ENCODE assay signal across 12 cellular contexts in genomic region chr19:4671182-4671851, GRCh38. TPM values are rescaled to one million over a fixed set of nuclear protein-coding genes. Genes with fewer than 3 reads are reported as not detected.
DNase-seq lines count a peak whose midpoint lies in the region; ATAC-seq and TF ChIP-seq lines count a peak whose summit lies in the region.
"Had no signal": no experiment of that assay in that cellular context is flagged by ENCODE, and none has a peak within 500 bp of the region (broad histone marks: within the 10 kb centered on the region; RNA-seq: fewer than 3 reads in every experiment).

No MANE protein-coding gene starts in this region.

- no peak for ATAC-seq in GM19467 (IDR thresholded peaks at IDR 0.05; ENCODE audit: unreplicated experiment)
- no peak for ATAC-seq in HG03039 (IDR thresholded peaks at IDR 0.05; ENCODE audit: unreplicated experiment)

- no peak overlapping the region for H2AFZ ChIP-seq in neural progenitor cell (replicated peaks)

- peak overlapping the region; percentile 33 for H3K27ac Mint-ChIP-seq in Calu3 (ENCODE audit: unreplicated experiment)
- no peak overlapping the region for H3K27ac Mint-ChIP-seq in neural progenitor cell

- H3F3A ChIP-seq in neural progenitor cell (ENCODE audit: low read depth): peaks cover 27% of the 10 kb centered on the region

- H3K4me3 ChIP-seq in esophagus muscularis mucosa (no peak overlapping the region), neural progenitor cell (no peak overlapping the region), foreskin fibroblast (ENCODE audit: low read depth in 1 of 2, low read length in 2 of 2) (no peak overlapping the region)

- H3K9ac ChIP-seq in neural progenitor cell: no peak overlapping the region

- no peak for TF ChIP-seq EP300 in esophagus muscularis mucosa (IDR thresholded peaks at IDR 0.05)

- H3K36me3 ChIP-seq in esophagus muscularis mucosa (peaks cover 7 to 41% (median 37%) of the 10 kb centered on the region in 4 donors), neural progenitor cell (no peaks in the 10 kb centered on the region)

- TF ChIP-seq CTCF in Calu3 (IDR thresholded peaks at IDR 0.05; ENCODE audit: unreplicated experiment): no peak
- no peak for TF ChIP-seq CTCF in RWPE1 (conservative IDR thresholded peaks at IDR 0.05; ENCODE audit: low read depth)
- TF ChIP-seq CTCF in esophagus muscularis mucosa (IDR thresholded peaks at IDR 0.05): no peak
- no peak for TF ChIP-seq CTCF in neural progenitor cell (IDR thresholded peaks at IDR 0.05)
- no peak for TF ChIP-seq CTCF in foreskin fibroblast (IDR thresholded peaks at IDR 0.05; ENCODE audit: low read depth, low read length)

- peak overlapping the region; percentile 83 for H3K4me3 Mint-ChIP-seq in Calu3 (ENCODE audit: low read depth, unreplicated experiment)
- H3K4me3 Mint-ChIP-seq in neural progenitor cell: peak overlapping the region; percentile 84
- H3K4me3 Mint-ChIP-seq: dendritic cell treated with granulocyte-macrophage colony-stimulating factor and Interleukin-4, amounts not matched to agents 40 ng/mL and 50 ng/mL, for 4 days had no signal

- WGBS in esophagus muscularis mucosa: 68% methylated on average over 10 of the region's 10 CpGs

- DNase-seq in Calu3 (no peak), RWPE1 (ENCODE audit: low spot score) (no peak), esophagus muscularis mucosa (ENCODE audit: extremely low spot score) (no peak), neural progenitor cell (ENCODE audit: low spot score) (no peak), DMS79 treated with DMSO at 0.1 percent for 48 hours (lab: John Stamatoyannopoulos, UW) (no peak), foreskin fibroblast (no peak)
- DNase-seq: activated T-cell treated with anti-CD3 and anti-CD28 coated beads for 4 hours, DMS79, NCI-H748 treated with DMSO at 0.1 percent for 48 hours had no signal

- no peaks in the 10 kb centered on the region for H3K27me3 Mint-ChIP-seq in Calu3 (ENCODE audit: unreplicated experiment)
- peaks cover 4% of the 10 kb centered on the region for H3K27me3 Mint-ChIP-seq in neural progenitor cell (ENCODE audit: insufficient read depth, low read depth)
- H3K27me3 Mint-ChIP-seq: dendritic cell treated with granulocyte-macrophage colony-stimulating factor and Interleukin-4, amounts not matched to agents 40 ng/mL and 50 ng/mL, for 4 days had no signal

- H3K4me1 Mint-ChIP-seq in Calu3 (ENCODE audit: low read depth, unreplicated experiment) (no peaks in the 10 kb centered on the region), neural progenitor cell (peaks cover 30% of the 10 kb centered on the region)

- POLR2A ChIA-PET in RWPE1 (lab: Yijun Ruan, JAX; ENCODE audit: low non-redundant PET): no interaction called here

- H3K9me3 Mint-ChIP-seq in Calu3 (ENCODE audit: low read depth, unreplicated experiment): no peaks in the 10 kb centered on the region
- no peaks in the 10 kb centered on the region for H3K9me3 Mint-ChIP-seq in neural progenitor cell
- H3K9me3 Mint-ChIP-seq: dendritic cell treated with granulocyte-macrophage colony-stimulating factor and Interleukin-4, amounts not matched to agents 40 ng/mL and 50 ng/mL, for 4 days had no signal

- H3K4me1 ChIP-seq in esophagus muscularis mucosa: peaks cover 15 to 27% (median 26%) of the 10 kb centered on the region in 4 donors
- H3K4me1 ChIP-seq in neural progenitor cell: peaks cover 3% of the 10 kb centered on the region

- no peaks in the 10 kb centered on the region for H4K20me1 ChIP-seq in neural progenitor cell (ENCODE audit: low read depth)

- no peak overlapping the region for H3K4me2 ChIP-seq in neural progenitor cell

- peaks cover 21% of the 10 kb centered on the region for H3K79me2 ChIP-seq in neural progenitor cell (ENCODE audit: low read depth)

- no peaks in the 10 kb centered on the region for H3K9me3 ChIP-seq in esophagus muscularis mucosa
- H3K9me3 ChIP-seq in neural progenitor cell (ENCODE audit: low read depth): no peaks in the 10 kb centered on the region

- peak overlapping the region; percentile 83 for H3K27ac ChIP-seq in RWPE1
- H3K27ac ChIP-seq in esophagus muscularis mucosa (replicated peaks in 1 of 4): peak overlapping the region; percentile 50 to 84 (median 78)
- no peak overlapping the region for H3K27ac ChIP-seq in neural progenitor cell

- intact Hi-C loops in Calu3 (cut with micrococcal nuclease; ENCODE audit: unreplicated experiment) (no loop called here), esophagus muscularis mucosa (cut with DNase I) (no loop called here)

- H3K27me3 ChIP-seq in esophagus muscularis mucosa: no peaks in the 10 kb centered on the region
- H3K27me3 ChIP-seq in neural progenitor cell: no peaks in the 10 kb centered on the region

- BruUV-seq in Calu3 (replicated peaks; lab: Mats Ljungman, UMichigan): no TSS peak

- TF ChIP-seq POLR2A in esophagus muscularis mucosa (IDR thresholded peaks at IDR 0.05; ENCODE audit: low read depth): no peak

- CTCF ChIA-PET in Calu3 (lab: Charles Lee) (no interaction called here), RWPE1 (lab: Yijun Ruan, JAX) (interaction anchor here (0.7 kb wide), 1 partner anchor 20 kb away, joined by 4 read pairs; no protein-coding TSS in a partner anchor)

- H3K36me3 Mint-ChIP-seq in Calu3 (ENCODE audit: insufficient read depth, unreplicated experiment) (peaks cover 41% of the 10 kb centered on the region), neural progenitor cell (peaks cover 5% of the 10 kb centered on the region)

RNA-seq across cellular contexts. Expression of gene MYDGF, which starts 1.2 kb away (rescaled TPM):
- total RNA-seq in Calu3 (2022): 77.1 and 81.2 TPM in 2 replicates
- 10 to 100 TPM; 22.8 to 59.2 (median 42.8) TPM for total RNA-seq in esophagus muscularis mucosa
- 23.4 and 39.5 TPM in 2 replicates for total RNA-seq in neural progenitor cell (ENCODE audit: low replicate concordance)

RNA-seq across cellular contexts. Expression of gene TNFAIP8L1, which starts 32.0 kb away (rescaled TPM):
- total RNA-seq in Calu3 (2022) (4.3 and 5.3 TPM in 2 replicates), esophagus muscularis mucosa (10 to 100 TPM in 3 of 4 donors, 1 to 10 TPM in 1; 5.5 to 16.5 (median 13.2) TPM), neural progenitor cell (ENCODE audit: low replicate concordance) (8.2 and 15.2 TPM in 2 replicates)

RNA-seq across cellular contexts. Expression of gene DPP9, which starts 52.3 kb away (rescaled TPM):
- total RNA-seq in Calu3 (2022): 52.2 and 59.2 TPM in 2 replicates
- total RNA-seq in esophagus muscularis mucosa: 100 to 1,000 TPM in 1 of 4 donors, 10 to 100 TPM in 3; 42.4 to 106 (median 56.0) TPM
- 17.1 and 34.7 TPM in 2 replicates for total RNA-seq in neural progenitor cell (ENCODE audit: low replicate concordance)
